Comparison of ENCODE assay signal across 8 cellular contexts in the genomic region with DNA sequence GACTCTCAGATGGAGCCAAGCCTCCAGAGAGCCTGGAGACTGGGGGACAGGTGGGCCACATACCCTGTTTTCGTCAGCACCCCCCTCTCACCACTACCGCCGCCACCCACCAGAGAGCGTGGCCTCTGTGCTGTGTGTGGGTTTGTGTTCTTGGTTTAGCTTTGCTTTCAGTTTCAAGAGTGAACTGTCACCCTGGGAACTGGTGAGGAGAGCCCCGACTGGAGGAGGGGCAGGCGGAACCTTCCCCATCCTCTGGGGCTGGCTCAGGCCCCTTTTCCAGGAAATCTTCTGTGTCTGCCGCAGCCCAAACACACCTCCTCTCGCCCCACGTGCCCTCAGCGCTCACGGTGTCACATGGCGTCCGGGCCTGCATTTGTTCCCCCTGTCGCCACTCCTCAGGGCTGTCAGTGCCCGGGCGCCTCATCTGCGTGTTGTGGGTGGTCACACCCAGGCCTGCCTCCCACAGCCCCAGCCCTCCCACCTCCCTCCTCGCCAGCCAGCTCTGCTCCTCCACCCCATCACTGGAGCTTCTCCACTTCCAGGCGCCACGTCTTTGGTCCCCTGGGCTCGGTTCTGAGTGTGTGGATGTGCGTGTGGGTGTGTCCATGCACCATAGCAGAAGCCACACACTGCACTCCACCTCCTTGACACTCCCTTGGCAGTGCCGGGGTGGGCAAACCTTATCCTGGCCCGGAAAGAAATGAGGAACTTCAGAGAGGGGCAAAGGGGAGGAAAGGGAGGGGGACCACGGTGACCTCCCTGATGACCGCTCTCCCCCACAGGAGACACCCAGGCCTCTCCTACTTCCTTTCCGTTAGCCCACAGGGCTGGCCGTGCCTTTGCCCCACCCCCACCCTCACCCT. TPM values are rescaled to one million over a fixed set of nuclear protein-coding genes. Genes with fewer than 3 reads are reported as not detected.
DNase-seq lines count a peak whose midpoint lies in the region; ATAC-seq and TF ChIP-seq lines count a peak whose summit lies in the region.

No MANE protein-coding gene starts in this region.

- peaks cover 32% of the 10 kb centered on the region for H3K4me1 Mint-ChIP-seq in mesothelial cell of epicardium

- POLR2A ChIA-PET in AG04449 (lab: Yijun Ruan, JAX): no interaction called here

- CTCF ChIA-PET in AG04449 (lab: Yijun Ruan, JAX): interaction anchor here (1.5 to 5.6 kb wide), 2 partner anchors 13 to 110 kb away, joined by 6 to 143 read pairs; no protein-coding TSS in a partner anchor

- peak; percentile 42 for ATAC-seq in GM19438 (IDR thresholded peaks at IDR 0.05; ENCODE audit: low read depth, unreplicated experiment)
- peak; percentile 42 for ATAC-seq in HG03558 (IDR thresholded peaks at IDR 0.05; ENCODE audit: extremely low read depth, unreplicated experiment)

- TF ChIP-seq CTCF in AG04449 (IDR thresholded peaks at IDR 0.05; ENCODE audit: insufficient read depth, low read length, missing control alignments) (peak; percentile 4), fibroblast of mammary gland (conservative IDR thresholded peaks at IDR 0.05; ENCODE audit: control insufficient read depth, insufficient read depth, low read depth, low read length) (peak; percentile 6), mesothelial cell of epicardium (IDR thresholded peaks at IDR 0.05; ENCODE audit: unreplicated experiment) (no peak)

- DNase-seq in AG04449 (ENCODE audit: low read depth, low spot score): no peak
- peak; percentile 40 to 55 for DNase-seq in activated CD4-positive, alpha-beta T cell treated with anti-CD3 and anti-CD28 coated beads, Interleukin-2, amount 50 U/mL, for 24 hours (ENCODE audit: low read depth in 1 of 2, low spot score in 1 of 2)
- DNase-seq in fibroblast of mammary gland (ENCODE audit: low read depth): no peak
- DNase-seq in stimulated activated CD4-positive, alpha-beta T cell treated with anti-CD3 and anti-CD28 coated beads, Interleukin-15, amount 100 ng/mL, for 48 hours (ENCODE audit: low read depth in 2 of 2): peak; percentile 65 to 71
- DNase-seq in mesothelial cell of epicardium (ENCODE audit: low spot score in 2 of 2, unreplicated experiment in 2 of 2): no peak
- DNase-seq in pons (ENCODE audit: low spot score): no peak

- no peak overlapping the region for H3K4me3 ChIP-seq in AG04449 (ENCODE audit: low read depth, low read length)
- H3K4me3 ChIP-seq in fibroblast of mammary gland (ENCODE audit: control insufficient read depth, low read depth, low read length): no peak overlapping the region

- H3K36me3 Mint-ChIP-seq in mesothelial cell of epicardium: peaks cover 4% of the 10 kb centered on the region

- no peak overlapping the region for H3K27ac Mint-ChIP-seq in mesothelial cell of epicardium

- H3K4me3 Mint-ChIP-seq in mesothelial cell of epicardium: no peak overlapping the region

- no peaks in the 10 kb centered on the region for H3K9me3 Mint-ChIP-seq in mesothelial cell of epicardium

- H3K27me3 Mint-ChIP-seq in mesothelial cell of epicardium (ENCODE audit: low read depth): no peaks in the 10 kb centered on the region

RNA-seq across cellular contexts. Expression of gene ELF4, which starts 27.8 kb away (rescaled TPM):
- 21.0 to 22.9 TPM (median 22.2 TPM) in 3 replicates for total RNA-seq in mesothelial cell of epicardium

Comparison
In these comparisons a context has a peak if more than half of its experiments do, and no peak if none do; other contexts are left out.
1. DNase-seq: peak in activated CD4-positive, alpha-beta T cell treated with anti-CD3 and anti-CD28 coated beads, Interleukin-2, amount 50 U/mL, for 24 hours (2 of 2) and stimulated activated CD4-positive, alpha-beta T cell treated with anti-CD3 and anti-CD28 coated beads, Interleukin-15, amount 100 ng/mL, for 48 hours (2 of 2); none in AG04449 (single experiment), fibroblast of mammary gland (single experiment), mesothelial cell of epicardium (0 of 2) and pons (single experiment).